In the genomic region with DNA sequence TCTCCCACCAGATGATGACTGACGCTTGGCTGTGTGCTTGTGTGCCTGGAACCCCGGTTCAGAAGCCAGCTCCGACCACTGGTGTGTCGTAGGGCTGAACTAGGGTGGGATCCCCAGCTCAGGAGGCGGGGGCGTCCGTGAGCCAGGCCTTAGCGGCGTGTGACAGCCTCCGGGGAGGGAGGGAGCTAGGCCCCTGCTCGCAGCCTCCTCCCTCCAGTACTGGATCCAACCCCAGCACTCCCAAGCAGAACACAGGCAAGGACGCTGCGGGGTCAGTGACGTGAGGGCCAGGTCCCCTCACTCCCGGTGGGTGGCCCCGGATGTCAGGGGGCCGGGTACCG, we compare ENCODE assay signal across 1 cellular context.
TF ChIP-seq lines count a peak whose summit lies in the region.

No MANE protein-coding gene starts in this region.

TF ChIP-seq in IMR-90, 13 proteins besides CTCF, POLR2A, EP300 and RAD21 (continued from another document):
- TF ChIP-seq USF2 (IDR thresholded peaks at IDR 0.05; ENCODE audit: low read depth, low read length) (no peak), CHD1 (IDR thresholded peaks at IDR 0.05; ENCODE audit: low read depth, low read length) (no peak), FOS (IDR thresholded peaks at IDR 0.05; ENCODE audit: low read depth, low read length) (no peak), RFX5 (IDR thresholded peaks at IDR 0.05; ENCODE audit: low read depth, low read length) (no peak), MXI1 (IDR thresholded peaks at IDR 0.05; ENCODE audit: borderline replicate concordance, low read depth, low read length) (no peak), RCOR1 (IDR thresholded peaks at IDR 0.05; ENCODE audit: insufficient replicate concordance, low read length) (no peak)
TF ChIP-seq in IMR-90: peak in this region for 0.
